Comparison of ENCODE assay signal across 9 cellular contexts in the genomic region with DNA sequence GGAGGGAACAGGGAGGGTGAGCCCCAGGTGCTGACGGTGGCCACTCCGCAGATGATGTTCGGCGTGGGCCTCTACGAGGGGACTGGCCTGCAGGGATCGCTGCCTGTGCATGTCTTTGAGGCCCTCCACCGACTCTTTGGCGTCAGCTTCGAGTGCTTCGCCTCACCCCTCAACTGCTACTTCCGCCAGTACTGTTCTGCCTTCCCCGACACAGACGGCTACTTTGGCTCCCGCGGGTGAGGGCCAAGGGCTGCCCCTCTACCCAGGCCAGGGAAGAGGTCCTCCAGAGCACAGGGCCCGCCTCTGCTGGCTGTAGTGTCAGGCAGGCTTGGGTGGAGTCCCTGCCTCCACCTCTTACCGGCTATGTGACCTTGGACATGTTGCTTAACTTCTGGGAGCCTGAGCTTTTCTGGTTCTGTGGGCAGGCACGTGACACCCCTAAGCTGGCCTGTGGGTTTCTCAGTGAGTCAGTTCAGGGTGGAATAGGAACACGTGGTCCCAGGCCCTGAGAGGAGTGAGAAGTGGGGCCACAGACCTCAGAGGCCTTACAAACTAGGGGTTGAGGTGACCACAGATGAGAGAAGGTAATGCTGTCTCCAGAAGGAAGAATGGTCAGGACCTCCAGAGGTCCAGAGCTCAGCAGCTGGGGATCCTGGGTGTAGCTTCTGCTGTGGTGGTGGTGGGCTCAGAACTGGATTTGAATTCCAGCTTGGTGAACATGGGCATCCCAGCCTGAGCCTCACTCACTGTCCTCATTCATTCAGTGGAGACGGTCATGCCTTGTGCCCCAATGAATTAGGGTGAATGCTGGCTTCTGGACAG. TPM values are rescaled to one million over a fixed set of nuclear protein-coding genes. Genes with fewer than 3 reads are reported as not detected.
A peak's percentile ranks its signal among the peaks of the same experiment; 100 is the strongest.
DNase-seq lines count a peak whose midpoint lies in the region; ATAC-seq, FAIRE-seq and TF ChIP-seq lines count a peak whose summit lies in the region.
"Had no signal": no experiment of that assay in that cellular context is flagged by ENCODE, and none has a peak within 500 bp of the region (broad histone marks: within the 10 kb centered on the region; RNA-seq: fewer than 3 reads in every experiment).

No MANE protein-coding gene starts in this region.

- no peak for FAIRE-seq in K562 (lab: Jason Lieb, UNC)

- no peak for TF ChIP-seq POLR2A in K562 (conservative IDR thresholded peaks at IDR 0.05)

- H3K79me2 ChIP-seq in K562 (ENCODE audit: control insufficient read depth, insufficient read depth, low read length): no peaks in the 10 kb centered on the region

- H3K4me3 ChIP-seq in K562 (no peak overlapping the region), muscle layer of colon (ENCODE audit: low read depth in 1 of 2, low read length in 2 of 2) (no peak overlapping the region)

- peak overlapping the region; percentile 1; the same call in 1 of the 3 replicates for H3K27ac ChIP-seq in K562 (ENCODE audit: extremely low read depth, low read depth, low read length)
- H3K27ac ChIP-seq in muscle layer of colon (ENCODE audit: low read depth, low read length): peak overlapping the region; percentile 34

- ATAC-seq in K562 (no peak), HG02970 (IDR thresholded peaks at IDR 0.05; ENCODE audit: low FRiP score, unreplicated experiment) (no peak), HG03378 (IDR thresholded peaks at IDR 0.05; ENCODE audit: unreplicated experiment) (no peak)

- no peak overlapping the region for H3K4me2 ChIP-seq in K562 (ENCODE audit: insufficient read depth, low read length)
- H3K4me2 ChIP-seq: SK-N-SH had no signal

- H4K20me1 ChIP-seq in K562 (replicated peaks; ENCODE audit: control insufficient read depth, insufficient read depth, low read length): peaks cover 13% of the 10 kb centered on the region; the same call in 1 of the 2 replicates

- H3K9ac ChIP-seq in K562 (ENCODE audit: insufficient read depth in 1 of 2, low read depth in 2 of 2, low read length in 2 of 2) (peak overlapping the region in 1 of 2 experiments; percentile 37; a peak in 2 of 4 replicates), muscle layer of colon (ENCODE audit: low read length) (no peak overlapping the region)
- H3K9ac ChIP-seq: SK-N-SH had no signal

- no peak overlapping the region for H2AFZ ChIP-seq in K562 (ENCODE audit: low read depth, low read length)

- H3K36me3 ChIP-seq in K562 (ENCODE audit: control insufficient read depth, insufficient read depth, low read length) (peaks cover 89% of the 10 kb centered on the region), muscle layer of colon (ENCODE audit: insufficient read depth, low read length) (peaks cover 89% of the 10 kb centered on the region)

- CTCF ChIA-PET in K562 (lab: Yijun Ruan, JAX; ENCODE audit: low intra/inter-chr PET ratio): no interaction called here

- no peak for TF ChIP-seq CTCF in AG09319 (IDR thresholded peaks at IDR 0.05; ENCODE audit: low read depth, low read length)
- TF ChIP-seq CTCF in K562 (IDR thresholded peaks at IDR 0.05 in 2 of 3, conservative IDR thresholded peaks at IDR 0.05 in 1 of 3; ENCODE audit: insufficient read depth in 2 of 3, low read depth in 1 of 3, low read length in 3 of 3): no peak

- H3K4me1 ChIP-seq in K562 (replicated peaks in 1 of 2; ENCODE audit: control insufficient read depth in 2 of 2, insufficient read depth in 2 of 2, low read length in 2 of 2): peaks cover 20 to 44% of the 10 kb centered on the region in 2 experiments
- no peaks in the 10 kb centered on the region for H3K4me1 ChIP-seq in muscle layer of colon (ENCODE audit: insufficient read depth, low read length)

- no peak for TF ChIP-seq RAD21 in K562 (CRISPR knock-in tag; conservative IDR thresholded peaks at IDR 0.05 in 1 of 2, IDR thresholded peaks at IDR 0.05 in 1 of 2)

- DNase-seq in AG09319 (ENCODE audit: extremely low read depth, low read depth) (peak; percentile 73), MV-4-11 (lab: John Stamatoyannopoulos, UW) (peak; percentile 99), K562 (ENCODE audit: extremely low read depth in 1 of 4, low spot score in 3 of 4) (peak in 1 of 4 experiments; percentile 48), HPDE6-E6E7 (ENCODE audit: extremely low spot score) (no peak), DMS114 treated with DMSO at 0.1 percent for 48 hours (lab: John Stamatoyannopoulos, UW; ENCODE audit: unreplicated experiment) (no peak)
- DNase-seq: SK-N-SH had no signal

- BruUV-seq in K562 (replicated peaks; lab: Mats Ljungman, UMichigan): no TSS peak

- POLR2A ChIA-PET in K562 (lab: Yijun Ruan, JAX): interaction anchor here (0.8 to 2.4 kb wide), 3 partner anchors 8 to 24 kb away, joined by 4 to 16 read pairs (median 5); a partner anchor contains a TSS

- intact Hi-C loops in K562 (cut with micrococcal nuclease): no loop called here

- H3K9me3 ChIP-seq in K562 (replicated peaks; ENCODE audit: control insufficient read depth, insufficient read depth, low read depth, low read length): no peaks in the 10 kb centered on the region
- H3K9me3 ChIP-seq in muscle layer of colon (ENCODE audit: low read length): no peaks in the 10 kb centered on the region
- H3K9me3 ChIP-seq: SK-N-SH had no signal

- H3K9me1 ChIP-seq in K562 (ENCODE audit: control insufficient read depth, insufficient read depth, low read length): peaks cover 8% of the 10 kb centered on the region

- 86% methylated on average over 18 of the region's 20 CpGs for WGBS in K562 (ENCODE audit: insufficient coverage, low coverage, missing lambda C conversion rate)

- in situ Hi-C loops in K562 (cut with MboI): no loop called here

- H3K27me3 ChIP-seq in K562 (ENCODE audit: control insufficient read depth in 2 of 2, insufficient read depth in 2 of 2, low read length in 2 of 2) (no peaks in the 10 kb centered on the region), muscle layer of colon (ENCODE audit: control insufficient read depth in 1 of 2, insufficient read depth in 2 of 2, low read length in 2 of 2) (no peaks in the 10 kb centered on the region)

- no peak for TF ChIP-seq EP300 in K562 (IDR thresholded peaks at IDR 0.05; ENCODE audit: low read length)

RNA-seq across cellular contexts. Expression of a gene that starts 11.9 kb away (rescaled TPM):
- 23.1 and 62.7 TPM in 2 replicates for total RNA-seq in K562 (2011; cell fraction: chromatin; rRNA removed; ENCODE audit: low replicate concordance)
- total RNA-seq in K562 (2011; cell fraction: nucleolus; rRNA removed): 46.3 and 47.2 TPM in 2 replicates
- total RNA-seq in K562 (2011; cell fraction: nucleoplasm; rRNA removed): 25.7 and 30.1 TPM in 2 replicates
- 9.8 and 12.3 TPM in 2 replicates for total RNA-seq in K562 (2014; rRNA removed)
- 7.7 and 9.6 TPM in 2 replicates for total RNA-seq in K562 (2014; rRNA removed; fragmentation: Illumina TruSeq; extraction: Trizol)
- 9.7 and 11.3 TPM in 2 replicates for total RNA-seq in K562 (2015; rRNA removed; fragmentation: Illumina TruSeq; extraction: Trizol)
- total RNA-seq in K562 (2021): 29.4 and 30.0 TPM in 2 replicates
- polyA plus RNA-seq in K562 (2011; rRNA removed): 11.1 and 15.3 TPM in 2 replicates
- 20.6 and 30.6 TPM in 2 replicates for polyA plus RNA-seq in K562 (2011; cell fraction: cytosol; rRNA removed)
- 50.4 and 55.2 TPM in 2 replicates for polyA plus RNA-seq in K562 (2011; cell fraction: nucleus; rRNA removed)
- polyA plus RNA-seq in K562 (2012): 25.3 and 34.4 TPM in 2 replicates
- 27.8 and 33.7 TPM in 2 replicates for polyA plus RNA-seq in K562 (2014; fragmentation: Illumina TruSeq; extraction: Trizol)
- 10 to 100 TPM in 1 of 2 experiments, 1 to 10 TPM in 1; 5.8 to 12.9 TPM for polyA plus RNA-seq in K562 (2014; fragmentation: Nextera tagmentation; extraction: Ambion mirVana)
- 18.9 and 20.0 TPM in 2 replicates for polyA plus RNA-seq in K562 (2014; rRNA removed)
- polyA minus RNA-seq in K562 (2011; rRNA and poly(A)+ RNA removed): 10.7 and 11.1 TPM in 2 replicates
- polyA minus RNA-seq in K562 (2011; cell fraction: cytosol; rRNA and poly(A)+ RNA removed): 15.3 and 20.8 TPM in 2 replicates
- 29.6 and 39.9 TPM in 2 replicates for polyA minus RNA-seq in K562 (2011; cell fraction: nucleus; rRNA and poly(A)+ RNA removed)

RNA-seq across cellular contexts. Expression of a gene that starts 25.6 kb away (rescaled TPM):
- total RNA-seq in K562 (2011; cell fraction: chromatin; rRNA removed; ENCODE audit: low replicate concordance): 44.9 and 117 TPM in 2 replicates
- total RNA-seq in K562 (2011; cell fraction: nucleolus; rRNA removed): 57.4 and 66.4 TPM in 2 replicates
- 50.4 and 55.9 TPM in 2 replicates for total RNA-seq in K562 (2011; cell fraction: nucleoplasm; rRNA removed)
- total RNA-seq in K562 (2014; rRNA removed): 11.6 and 14.0 TPM in 2 replicates
- total RNA-seq in K562 (2014; rRNA removed; fragmentation: Illumina TruSeq; extraction: Trizol): 3.3 and 4.3 TPM in 2 replicates
- 7.6 and 7.7 TPM in 2 replicates for total RNA-seq in K562 (2015; rRNA removed; fragmentation: Illumina TruSeq; extraction: Trizol)
- 13.8 and 16.0 TPM in 2 replicates for total RNA-seq in K562 (2021)
- 4.8 and 9.5 TPM in 2 replicates for polyA plus RNA-seq in K562 (2011; rRNA removed)
- polyA plus RNA-seq in K562 (2011; cell fraction: cytosol; rRNA removed): 5.6 and 9.3 TPM in 2 replicates
- 35.4 and 61.3 TPM in 2 replicates for polyA plus RNA-seq in K562 (2011; cell fraction: nucleus; rRNA removed)
- polyA plus RNA-seq in K562 (2012): 8.2 and 13.0 TPM in 2 replicates
- 9.0 and 12.6 TPM in 2 replicates for polyA plus RNA-seq in K562 (2014; fragmentation: Illumina TruSeq; extraction: Trizol)
- polyA plus RNA-seq in K562 (2014; fragmentation: Nextera tagmentation; extraction: Ambion mirVana): under 1 TPM; 0.39 to 0.50 TPM
- polyA plus RNA-seq in K562 (2014; rRNA removed): 10.4 and 13.2 TPM in 2 replicates
- 8.5 and 9.4 TPM in 2 replicates for polyA minus RNA-seq in K562 (2011; rRNA and poly(A)+ RNA removed)
- 6.1 and 7.8 TPM in 2 replicates for polyA minus RNA-seq in K562 (2011; cell fraction: cytosol; rRNA and poly(A)+ RNA removed)
- polyA minus RNA-seq in K562 (2011; cell fraction: nucleus; rRNA and poly(A)+ RNA removed): 23.6 and 24.7 TPM in 2 replicates

RNA-seq across cellular contexts. Expression of a gene that starts 34.4 kb away (rescaled TPM):
- 8.2 and 29.4 TPM in 2 replicates for total RNA-seq in K562 (2011; cell fraction: chromatin; rRNA removed; ENCODE audit: low replicate concordance)
- 32.4 and 37.9 TPM in 2 replicates for total RNA-seq in K562 (2011; cell fraction: nucleolus; rRNA removed)
- total RNA-seq in K562 (2011; cell fraction: nucleoplasm; rRNA removed): 20.8 and 24.0 TPM in 2 replicates
- total RNA-seq in K562 (2014; rRNA removed) (18.6 and 28.2 TPM in 2 replicates), K562 (2014; rRNA removed; fragmentation: Illumina TruSeq; extraction: Trizol) (5.5 and 9.1 TPM in 2 replicates), K562 (2015; rRNA removed; fragmentation: Illumina TruSeq; extraction: Trizol) (16.8 and 17.6 TPM in 2 replicates), K562 (2021) (28.7 and 29.3 TPM in 2 replicates)
- polyA plus RNA-seq in K562 (2011; rRNA removed) (12.2 and 24.1 TPM in 2 replicates), K562 (2014; fragmentation: Illumina TruSeq; extraction: Trizol) (25.8 and 26.5 TPM in 2 replicates), K562 (2014; fragmentation: Nextera tagmentation; extraction: Ambion mirVana) (1 to 10 TPM; 2.8 to 6.6 TPM), K562 (2014; rRNA removed) (24.5 and 25.6 TPM in 2 replicates)
- polyA plus RNA-seq in K562 (2011; cell fraction: cytosol; rRNA removed): 41.5 and 45.1 TPM in 2 replicates
- polyA plus RNA-seq in K562 (2011; cell fraction: nucleus; rRNA removed): 26.5 and 28.2 TPM in 2 replicates
- 30.0 and 78.8 TPM in 2 replicates for polyA plus RNA-seq in K562 (2012)
- polyA minus RNA-seq in K562 (2011; rRNA and poly(A)+ RNA removed): 8.0 and 8.4 TPM in 2 replicates
- 11.8 and 17.6 TPM in 2 replicates for polyA minus RNA-seq in K562 (2011; cell fraction: cytosol; rRNA and poly(A)+ RNA removed)
- polyA minus RNA-seq in K562 (2011; cell fraction: nucleus; rRNA and poly(A)+ RNA removed): 8.2 and 11.1 TPM in 2 replicates

RNA-seq across cellular contexts. Expression of a gene that starts 55.2 kb away (rescaled TPM):
- 129 and 346 TPM in 2 replicates for total RNA-seq in K562 (2011; cell fraction: chromatin; rRNA removed; ENCODE audit: low replicate concordance)
- 275 and 312 TPM in 2 replicates for total RNA-seq in K562 (2011; cell fraction: nucleolus; rRNA removed)
- 187 and 194 TPM in 2 replicates for total RNA-seq in K562 (2011; cell fraction: nucleoplasm; rRNA removed)
- total RNA-seq in K562 (2014; rRNA removed) (26.0 and 30.5 TPM in 2 replicates), K562 (2014; rRNA removed; fragmentation: Illumina TruSeq; extraction: Trizol) (16.1 and 21.2 TPM in 2 replicates), K562 (2015; rRNA removed; fragmentation: Illumina TruSeq; extraction: Trizol) (40.5 and 42.9 TPM in 2 replicates), K562 (2021) (51.9 and 53.0 TPM in 2 replicates)
- polyA plus RNA-seq in K562 (2011; rRNA removed) (28.3 and 44.7 TPM in 2 replicates), K562 (2014; fragmentation: Illumina TruSeq; extraction: Trizol) (60.3 and 61.7 TPM in 2 replicates), K562 (2014; fragmentation: Nextera tagmentation; extraction: Ambion mirVana) (10 to 100 TPM in 1 of 2 experiments, 1 to 10 TPM in 1; 8.8 to 12.4 TPM), K562 (2014; rRNA removed) (47.8 and 51.2 TPM in 2 replicates)
- polyA plus RNA-seq in K562 (2011; cell fraction: cytosol; rRNA removed): 54.6 and 66.3 TPM in 2 replicates
- 192 and 235 TPM in 2 replicates for polyA plus RNA-seq in K562 (2011; cell fraction: nucleus; rRNA removed)
- polyA plus RNA-seq in K562 (2012): 60.5 and 80.5 TPM in 2 replicates
- polyA minus RNA-seq in K562 (2011; rRNA and poly(A)+ RNA removed): 32.6 and 38.8 TPM in 2 replicates
- polyA minus RNA-seq in K562 (2011; cell fraction: cytosol; rRNA and poly(A)+ RNA removed): 32.9 and 38.3 TPM in 2 replicates
- polyA minus RNA-seq in K562 (2011; cell fraction: nucleus; rRNA and poly(A)+ RNA removed): 74.4 and 74.6 TPM in 2 replicates

RNA-seq across cellular contexts. Expression of a gene that starts 55.4 kb away (rescaled TPM):
- 0.69 and 3.4 TPM in 2 replicates for total RNA-seq in K562 (2011; cell fraction: chromatin; rRNA removed; ENCODE audit: low replicate concordance)
- total RNA-seq in K562 (2011; cell fraction: nucleolus; rRNA removed): 3.7 and 4.2 TPM in 2 replicates
- total RNA-seq in K562 (2011; cell fraction: nucleoplasm; rRNA removed): 1.5 and 1.8 TPM in 2 replicates
- total RNA-seq in K562 (2014; rRNA removed) (1.5 and 1.7 TPM in 2 replicates), K562 (2014; rRNA removed; fragmentation: Illumina TruSeq; extraction: Trizol) (not detected in 2 replicates), K562 (2015; rRNA removed; fragmentation: Illumina TruSeq; extraction: Trizol) (0.54 and 0.72 TPM in 2 replicates), K562 (2021) (1.2 and 1.9 TPM in 2 replicates)
- polyA plus RNA-seq in K562 (2011; rRNA removed) (0.22 and 0.83 TPM in 2 replicates), K562 (2014; fragmentation: Illumina TruSeq; extraction: Trizol) (0.46 and 0.61 TPM in 2 replicates), K562 (2014; fragmentation: Nextera tagmentation; extraction: Ambion mirVana) (under 1 TPM; 0.30 to 0.32 TPM), K562 (2014; rRNA removed) (1.0 and 1.1 TPM in 2 replicates)
- 0.59 and 1.2 TPM in 2 replicates for polyA plus RNA-seq in K562 (2011; cell fraction: cytosol; rRNA removed)
- 1.7 and 2.3 TPM in 2 replicates for polyA plus RNA-seq in K562 (2011; cell fraction: nucleus; rRNA removed)
- polyA plus RNA-seq in K562 (2012): 0.81 and 2.2 TPM in 2 replicates
- polyA minus RNA-seq in K562 (2011; rRNA and poly(A)+ RNA removed): 0.72 TPM in 1 of 2 replicates, not detected in the other
- not detected in 2 replicates for polyA minus RNA-seq in K562 (2011; cell fraction: cytosol; rRNA and poly(A)+ RNA removed)
- 2.3 and 3.1 TPM in 2 replicates for polyA minus RNA-seq in K562 (2011; cell fraction: nucleus; rRNA and poly(A)+ RNA removed)

Comparison
In these comparisons a context has a peak if more than half of its experiments do, and no peak if none do; other contexts are left out.
1. DNase-seq: peak in AG09319 (single experiment) and MV-4-11 (single experiment); none in HPDE6-E6E7 (single experiment) and DMS114 treated with DMSO at 0.1 percent for 48 hours (single experiment).